Comparison of ENCODE assay signal across 1 cellular context in the genomic region with DNA sequence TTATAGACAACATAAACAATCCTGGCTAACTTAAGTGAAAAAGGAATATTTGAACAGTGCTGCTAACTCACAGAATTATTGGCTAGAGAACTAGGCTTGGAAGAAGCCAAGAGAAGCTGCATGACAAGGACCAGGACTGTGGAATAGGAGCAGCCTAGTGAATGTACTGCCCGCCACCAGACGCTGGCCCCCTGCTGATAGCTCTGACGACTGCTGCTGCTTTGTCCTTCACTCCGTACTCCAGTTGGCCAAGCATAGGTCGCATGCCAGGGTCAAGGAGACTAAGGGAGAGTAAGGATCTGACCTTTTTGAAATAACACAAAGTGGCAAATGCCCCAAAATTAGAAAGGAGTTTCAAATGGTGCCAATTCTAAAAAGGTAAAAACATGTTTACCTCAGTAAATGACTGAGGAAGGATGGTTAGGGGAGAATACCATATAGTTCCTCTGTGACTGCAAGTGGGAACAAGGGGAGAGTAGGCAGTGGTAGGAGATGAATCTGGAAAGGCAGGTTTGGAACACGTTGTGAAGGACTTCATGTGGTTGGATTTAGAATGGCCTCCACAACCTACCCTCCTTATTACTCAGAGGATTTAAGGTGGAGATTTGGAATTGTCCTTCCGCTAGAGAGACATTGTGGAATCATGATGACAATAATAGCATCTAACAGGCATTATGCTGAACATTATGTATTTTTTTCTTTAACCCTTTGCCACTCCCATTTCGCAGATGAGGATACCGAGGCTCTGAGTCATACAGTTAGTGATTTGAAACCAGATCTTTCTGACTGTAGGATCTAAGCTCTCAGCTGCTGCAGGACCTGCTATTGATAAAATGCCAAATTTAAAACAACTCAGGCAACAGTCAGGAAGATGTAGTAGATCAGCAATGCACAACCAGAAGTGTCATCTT.
TF ChIP-seq lines count a peak whose summit lies in the region.

No MANE protein-coding gene starts in this region.

TF ChIP-seq in H1, 55 proteins besides CTCF, POLR2A, EP300 and RAD21:
- TF ChIP-seq GTF2F1 (IDR thresholded peaks at IDR 0.05; ENCODE audit: borderline replicate concordance, low read depth, low read length) (no peak), NANOG (IDR thresholded peaks at IDR 0.05; ENCODE audit: insufficient read depth, low read depth, low read length, poor library complexity, severe bottlenecking) (no peak), TCF12 (IDR thresholded peaks at IDR 0.05; ENCODE audit: low read depth, low read length) (no peak), JUN (IDR thresholded peaks at IDR 0.05; ENCODE audit: low read depth, low read length) (no peak), KDM4A (IDR thresholded peaks at IDR 0.05; ENCODE audit: low read depth, low read length, severe bottlenecking) (no peak), ZNF274 (IDR thresholded peaks at IDR 0.05; ENCODE audit: borderline replicate concordance, extremely low read depth, low read length) (no peak), ASH2L (IDR thresholded peaks at IDR 0.05; ENCODE audit: low read length) (no peak), EGR1 (IDR thresholded peaks at IDR 0.05; ENCODE audit: borderline replicate concordance, low read depth, low read length) (no peak), CTBP2 (IDR thresholded peaks at IDR 0.05; ENCODE audit: borderline replicate concordance, insufficient read depth, insufficient read length, low read length) (no peak), CREB1 (IDR thresholded peaks at IDR 0.05) (no peak), CHD2 (IDR thresholded peaks at IDR 0.05; ENCODE audit: low read length) (no peak), TAF1 (IDR thresholded peaks at IDR 0.05; ENCODE audit: low read depth, low read length) (no peak), CEBPB (IDR thresholded peaks at IDR 0.05; ENCODE audit: low read depth, low read length) (no peak), SP2 (IDR thresholded peaks at IDR 0.05; ENCODE audit: low read length) (no peak), FOSL1 (IDR thresholded peaks at IDR 0.05; ENCODE audit: insufficient read depth, low read depth, low read length) (no peak), SP1 (IDR thresholded peaks at IDR 0.05; ENCODE audit: low read depth, low read length) (no peak)
